ENCODE assay signal across 10 cellular contexts in genomic region chr18:58761241-58761969, GRCh38.
A peak's percentile ranks its signal among the peaks of the same experiment; 100 is the strongest.
DNase-seq lines count a peak whose midpoint lies in the region; ATAC-seq and TF ChIP-seq lines count a peak whose summit lies in the region.
"Had no signal": no experiment of that assay in that cellular context is flagged by ENCODE, and none has a peak within 500 bp of the region (broad histone marks: within the 10 kb centered on the region; RNA-seq: fewer than 3 reads in every experiment).

No MANE protein-coding gene starts in this region.

- intact Hi-C loops in gastrocnemius medialis (cut with DNase I; ENCODE audit: low total_unique reads), result loop anchor here (5.0 to 10.0 kb wide), 3 partner anchors 124 to 877 kb away; no protein-coding TSS in a partner anchor

- H3K9me3 ChIP-seq in gastrocnemius medialis, result no peaks in the 10 kb centered on the region
- H3K9me3 ChIP-seq: A549 had no signal

- no peak for TF ChIP-seq CTCF in gastrocnemius medialis (IDR thresholded peaks at IDR 0.05 in 4 of 5, conservative IDR thresholded peaks at IDR 0.05 in 1 of 5)

- no peak overlapping the region for H3K4me3 ChIP-seq in gastrocnemius medialis
- H3K4me3 ChIP-seq: A549 had no signal

- no peaks in the 10 kb centered on the region for H3K36me3 ChIP-seq in gastrocnemius medialis

- no peak for TF ChIP-seq POLR2A in gastrocnemius medialis (IDR thresholded peaks at IDR 0.05)

- H3K27me3 ChIP-seq in gastrocnemius medialis, result no peaks in the 10 kb centered on the region

- peaks cover 14 to 19% of the 10 kb centered on the region in 2 donors for H3K4me1 ChIP-seq in gastrocnemius medialis

- ATAC-seq in HG02840 (IDR thresholded peaks at IDR 0.05; ENCODE audit: low FRiP score, unreplicated experiment), result peak; percentile 69
- peak; percentile 82 to 89 for ATAC-seq in gastrocnemius medialis
- ATAC-seq: A549 had no signal

- in situ Hi-C loops in gastrocnemius medialis (cut with MboI; ENCODE audit: low sequenced_read_pairs in 4 of 4), result loop anchor here in 3 of 4 donors (5.0 to 10.0 kb wide), 3 partner anchors 87 to 234 kb away; partner anchors contain the start of gene MALT1 (in 1 of the 3)

- peak overlapping the region; percentile 63 to 83 (median 70) for H3K27ac ChIP-seq in gastrocnemius medialis

- DNase-seq in NCI-H2196 (lab: John Stamatoyannopoulos, UW; ENCODE audit: unreplicated experiment) (peak; percentile 10), NCI-H2196 treated with DMSO at 0.1 percent for 48 hours (lab: John Stamatoyannopoulos, UW; ENCODE audit: unreplicated experiment) (no peak), OCI-M1 (lab: John Stamatoyannopoulos, UW) (peak; percentile 26), gastrocnemius medialis (peak; percentile 61 to 63), NCI-H1930 (lab: John Stamatoyannopoulos, UW) (no peak), NCI-H510A (lab: John Stamatoyannopoulos, UW) (no peak)
- no peak for DNase-seq in stimulated activated CD4-positive, alpha-beta T cell treated with anti-CD3 and anti-CD28 coated beads, Interleukin-2, amount 100 ng/mL, for 24 hours
- DNase-seq: retina had no signal

Comparison
In these comparisons a context has a peak if more than half of its experiments do, and no peak if none do; other contexts are left out.
1. DNase-seq: peak in NCI-H2196 (single experiment), OCI-M1 (single experiment) and gastrocnemius medialis (2 of 2); none in NCI-H2196 treated with DMSO at 0.1 percent for 48 hours (single experiment), stimulated activated CD4-positive, alpha-beta T cell treated with anti-CD3 and anti-CD28 coated beads, Interleukin-2, amount 100 ng/mL, for 24 hours (0 of 2), NCI-H1930 (0 of 2) and NCI-H510A (single experiment).